Comparison of ENCODE assay signal across 18 cellular contexts in genomic region chr6:17591292-17591691, GRCh38. TPM values are rescaled to one million over a fixed set of nuclear protein-coding genes. Genes with fewer than 3 reads are reported as not detected.
DNase-seq lines count a peak whose midpoint lies in the region; ATAC-seq and TF ChIP-seq lines count a peak whose summit lies in the region.
"Had no signal": no experiment of that assay in that cellular context is flagged by ENCODE, and none has a peak within 500 bp of the region (broad histone marks: within the 10 kb centered on the region; RNA-seq: fewer than 3 reads in every experiment).

No MANE protein-coding gene starts in this region.

- H3K27ac ChIP-seq in colonic mucosa: no peak overlapping the region
- H3K27ac ChIP-seq: 22Rv1, BLaER1, SJSA1 had no signal

- no peaks in the 10 kb centered on the region for H3K27me3 Mint-ChIP-seq in activated CD8-positive, alpha-beta T cell treated with anti-CD3 and anti-CD28 coated beads, Interleukin-2, amount 10 ng/mL, durations not matched to agents 7 days and 5 days (ENCODE audit: low read depth)

- H3K4me3 Mint-ChIP-seq in activated CD8-positive, alpha-beta T cell treated with anti-CD3 and anti-CD28 coated beads, Interleukin-2, amount 10 ng/mL, durations not matched to agents 7 days and 5 days: no peak overlapping the region

- H3K9me3 ChIP-seq in colonic mucosa: no peaks in the 10 kb centered on the region
- H3K9me3 ChIP-seq: BLaER1, HAP-1, SJSA1 had no signal

- H3K4me3 ChIP-seq in fibroblast of pulmonary artery (replicated peaks; ENCODE audit: low read depth, low read length) (no peak overlapping the region), colonic mucosa (no peak overlapping the region)
- H3K4me3 ChIP-seq: BLaER1, HAP-1, SJSA1 had no signal

- no peaks in the 10 kb centered on the region for H3K36me3 ChIP-seq in colonic mucosa
- H3K36me3 ChIP-seq: BLaER1, HAP-1, SJSA1 had no signal

- no peaks in the 10 kb centered on the region for H3K36me3 Mint-ChIP-seq in activated CD8-positive, alpha-beta T cell treated with anti-CD3 and anti-CD28 coated beads, Interleukin-2, amount 10 ng/mL, durations not matched to agents 7 days and 5 days (ENCODE audit: low read depth)

- TF ChIP-seq CTCF in fibroblast of pulmonary artery (IDR thresholded peaks at IDR 0.05; ENCODE audit: low read length, missing control alignments) (no peak), colonic mucosa (IDR thresholded peaks at IDR 0.05) (no peak)

- peaks cover 19% of the 10 kb centered on the region for H3K4me1 Mint-ChIP-seq in activated CD8-positive, alpha-beta T cell treated with anti-CD3 and anti-CD28 coated beads, Interleukin-2, amount 10 ng/mL, durations not matched to agents 7 days and 5 days (ENCODE audit: low read depth)

- H3K9ac ChIP-seq in colonic mucosa (ENCODE audit: low read depth in 2 of 2, low read length in 2 of 2): no peak overlapping the region
- H3K9ac ChIP-seq: BLaER1 had no signal

- intact Hi-C loops in colonic mucosa (cut with DNase I): no loop called here

- no peak overlapping the region for H3K27ac Mint-ChIP-seq in activated CD8-positive, alpha-beta T cell treated with anti-CD3 and anti-CD28 coated beads, Interleukin-2, amount 10 ng/mL, durations not matched to agents 7 days and 5 days

- no peaks in the 10 kb centered on the region for H3K4me1 ChIP-seq in colonic mucosa
- H3K4me1 ChIP-seq: HAP-1 had no signal

- CTCF ChIA-PET in activated CD8-positive, alpha-beta T cell treated with anti-CD3 and anti-CD28 coated beads, Interleukin-2, amount 10 ng/mL, durations not matched to agents 7 days and 5 days (lab: Charles Lee): interaction anchor here (1.7 to 2.0 kb wide), 2 partner anchors 10 to 213 kb away, joined by 4 to 7 read pairs; no protein-coding TSS in a partner anchor

- POLR2A ChIA-PET in activated CD8-positive, alpha-beta T cell treated with anti-CD3 and anti-CD28 coated beads, Interleukin-2, amount 10 ng/mL, durations not matched to agents 7 days and 5 days (lab: Charles Lee): no interaction called here

- H3K9me3 Mint-ChIP-seq in activated CD8-positive, alpha-beta T cell treated with anti-CD3 and anti-CD28 coated beads, Interleukin-2, amount 10 ng/mL, durations not matched to agents 7 days and 5 days (ENCODE audit: insufficient read depth): no peaks in the 10 kb centered on the region

- H3K27me3 ChIP-seq in colonic mucosa: no peaks in the 10 kb centered on the region
- H3K27me3 ChIP-seq: BLaER1, SJSA1 had no signal

- no peak for ATAC-seq in activated CD8-positive, alpha-beta T cell treated with anti-CD3 and anti-CD28 coated beads, Interleukin-2, amount 10 ng/mL, durations not matched to agents 7 days and 5 days

- DNase-seq in SIG-M5 treated with dmso at 0.1 percent for 504 hours (lab: John Stamatoyannopoulos, UW; ENCODE audit: unreplicated experiment) (peak; percentile 72), SIG-M5 (lab: John Stamatoyannopoulos, UW) (no peak), NOMO-1 treated with dmso at 0.1 percent for 144 hours (lab: John Stamatoyannopoulos, UW; ENCODE audit: unreplicated experiment) (peak; percentile 50), fibroblast of pulmonary artery (ENCODE audit: low read depth) (peak; percentile 14), D341Med (ENCODE audit: low spot score) (no peak), colonic mucosa (no peak), NCI-H748 treated with DMSO at 0.1 percent for 48 hours (lab: John Stamatoyannopoulos, UW) (no peak)
- DNase-seq in activated CD8-positive, alpha-beta T cell treated with anti-CD3 and anti-CD28 coated beads, Interleukin-2, amount 10 ng/mL, durations not matched to agents 7 days and 5 days: no peak
- DNase-seq: DMS153, NCI-H1048, NCI-H146, NCI-H2107, NCI-H446, NCI-H774 had no signal

RNA-seq across cellular contexts. Expression of gene FAM8A1, which starts 8.8 kb away (rescaled TPM):
- total RNA-seq in colonic mucosa: 10 to 100 TPM; 23.6 to 47.9 TPM
- 1 to 10 TPM; 6.2 TPM for total RNA-seq in activated CD8-positive, alpha-beta T cell treated with anti-CD3 and anti-CD28 coated beads, Interleukin-2, amount 10 ng/mL, durations not matched to agents 7 days and 5 days

Comparison
In these comparisons a context has a peak if more than half of its experiments do, and no peak if none do; other contexts are left out.
1. DNase-seq: peak in SIG-M5 treated with dmso at 0.1 percent for 504 hours (single experiment), NOMO-1 treated with dmso at 0.1 percent for 144 hours (single experiment) and fibroblast of pulmonary artery (single experiment); none in SIG-M5 (single experiment), D341Med (single experiment), colonic mucosa (single experiment), NCI-H748 treated with DMSO at 0.1 percent for 48 hours (single experiment) and activated CD8-positive, alpha-beta T cell treated with anti-CD3 and anti-CD28 coated beads, Interleukin-2, amount 10 ng/mL, durations not matched to agents 7 days and 5 days (single experiment).